ENCODE assay signal across 8 cellular contexts in the genomic region with DNA sequence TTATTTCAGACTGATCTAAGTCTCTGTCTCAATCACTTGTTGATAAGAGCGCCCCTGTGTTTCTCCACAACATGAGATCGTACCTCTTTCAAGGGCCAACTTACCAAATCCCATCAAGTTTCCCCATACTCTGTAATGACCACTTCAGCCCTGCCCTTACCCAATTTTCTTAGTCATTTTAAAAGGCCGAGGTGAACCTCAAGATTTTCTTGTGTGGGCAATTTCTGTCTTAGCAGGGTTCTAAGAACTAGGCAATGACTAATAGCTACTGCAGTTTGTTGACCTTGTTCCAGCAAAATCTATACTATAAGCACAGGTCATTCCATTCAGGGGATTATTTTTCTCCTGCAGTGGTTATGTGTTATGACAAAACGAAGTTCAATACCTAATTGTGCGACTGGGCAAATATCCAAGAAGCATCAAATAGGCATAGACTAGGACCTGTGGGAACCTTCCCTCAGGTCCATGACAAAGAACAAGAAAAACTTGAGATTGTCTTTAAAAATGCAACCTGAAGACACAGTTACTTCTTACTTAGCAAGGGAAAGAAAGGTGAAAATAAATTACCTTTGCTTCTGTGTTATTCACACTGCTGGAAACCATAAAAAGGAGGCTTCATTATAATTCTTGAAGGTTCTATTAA. TPM values are rescaled to one million over a fixed set of nuclear protein-coding genes. Genes with fewer than 3 reads are reported as not detected.
A peak's percentile ranks its signal among the peaks of the same experiment; 100 is the strongest.
DNase-seq lines count a peak whose midpoint lies in the region; ATAC-seq and TF ChIP-seq lines count a peak whose summit lies in the region.

No MANE protein-coding gene starts in this region.

- no peaks in the 10 kb centered on the region for H3K36me3 ChIP-seq in right atrium auricular region

- no peak overlapping the region for H3K27ac ChIP-seq in right atrium auricular region

- POLR2A ChIA-PET in GM10248 (lab: Yijun Ruan, JAX): no interaction called here

- H3K4me1 ChIP-seq in right atrium auricular region: no peaks in the 10 kb centered on the region

- no peak overlapping the region for H3K4me3 ChIP-seq in right atrium auricular region

- CTCF ChIA-PET in GM10248 (lab: Yijun Ruan, JAX): no interaction called here

- ATAC-seq in HG03025 (IDR thresholded peaks at IDR 0.05; ENCODE audit: low FRiP score, unreplicated experiment): no peak
- ATAC-seq in GM21786 (IDR thresholded peaks at IDR 0.05; ENCODE audit: unreplicated experiment): no peak

- DNase-seq in GM10248 (ENCODE audit: extremely low spot score) (peak; percentile 19), HCEC 1CT (peak; percentile 28), RKO (ENCODE audit: low spot score) (peak; percentile 21), glomerular visceral epithelial cell (ENCODE audit: extremely low spot score) (peak; percentile 2), right atrium auricular region (ENCODE audit: low spot score) (no peak), G401 (ENCODE audit: low spot score) (no peak)

- H3K27me3 ChIP-seq in right atrium auricular region: no peaks in the 10 kb centered on the region

- in situ Hi-C loops in G401 (cut with HindIII; ENCODE audit: low sequenced_read_pairs): loop anchor here (10.0 kb wide), 1 partner anchor 72 kb away; no protein-coding TSS in a partner anchor

- peaks cover 0 to 15% of the 10 kb centered on the region in 2 donors for H3K9me3 ChIP-seq in right atrium auricular region

- TF ChIP-seq CTCF in GM10248 (IDR thresholded peaks at IDR 0.05; ENCODE audit: control extremely low read depth, extremely low read depth, low read depth, missing control alignments) (no peak), right atrium auricular region (IDR thresholded peaks at IDR 0.05) (no peak)

RNA-seq across cellular contexts. Expression of a gene that starts 53.2 kb away (rescaled TPM):
- 1 to 10 TPM; 5.6 to 9.6 TPM for total RNA-seq in right atrium auricular region
- 9.9 and 16.3 TPM in 2 replicates for total RNA-seq in G401 (2014; rRNA removed; shearing (Covaris generic))

Comparison
In these comparisons a context has a peak if more than half of its experiments do, and no peak if none do; other contexts are left out.
1. DNase-seq: peak in GM10248 (single experiment), HCEC 1CT (single experiment), RKO (single experiment) and glomerular visceral epithelial cell (single experiment); none in right atrium auricular region (single experiment) and G401 (single experiment).